Comparison of ENCODE assay signal across 1 cellular context in the genomic region with DNA sequence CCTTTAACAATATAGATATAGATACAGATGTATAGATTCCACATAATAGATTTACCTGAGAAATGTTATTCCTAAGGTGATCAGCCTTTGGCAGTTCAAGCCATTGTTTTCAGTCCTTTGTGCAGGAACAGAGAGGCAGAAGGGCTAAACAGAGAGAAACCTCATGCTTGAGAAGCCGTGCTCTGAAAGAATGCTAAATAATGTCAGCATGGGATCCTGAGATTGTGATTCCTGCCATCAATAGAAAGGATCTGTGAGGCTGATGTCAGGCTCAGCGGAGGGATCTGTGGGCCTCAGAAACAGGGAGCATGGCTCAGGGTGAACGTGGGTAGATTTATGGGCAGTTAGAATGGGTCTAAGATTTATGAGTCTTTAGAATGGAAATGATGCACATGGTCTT.
TF ChIP-seq lines count a peak whose summit lies in the region.

No MANE protein-coding gene starts in this region.

TF ChIP-seq in H1, 55 proteins besides CTCF, POLR2A, EP300 and RAD21 (continued from another document):
- TF ChIP-seq, protein P1, sequence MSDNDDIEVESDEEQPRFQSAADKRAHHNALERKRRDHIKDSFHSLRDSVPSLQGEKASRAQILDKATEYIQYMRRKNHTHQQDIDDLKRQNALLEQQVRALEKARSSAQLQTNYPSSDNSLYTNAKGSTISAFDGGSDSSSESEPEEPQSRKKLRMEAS (IDR thresholded peaks at IDR 0.05) = 0 out of 2 replicates have a peak, but pooled peaks have one; percentile 22
- TF ChIP-seq SIN3A (conservative IDR thresholded peaks at IDR 0.05 in 1 of 2, IDR thresholded peaks at IDR 0.05 in 1 of 2; ENCODE audit: low read depth in 1 of 2, low read length in 2 of 2) (no peak), NANOG (IDR thresholded peaks at IDR 0.05; ENCODE audit: insufficient read depth, low read depth, low read length, poor library complexity, severe bottlenecking) (no peak)
